ENCODE assay signal across 1 cellular context in genomic region chr6:157629220-157629619, GRCh38.
TF ChIP-seq lines count a peak whose summit lies in the region.

No MANE protein-coding gene starts in this region.

TF ChIP-seq in IMR-90, 13 proteins besides CTCF, POLR2A, EP300 and RAD21 (continued from another document):
- TF ChIP-seq ELK1 (IDR thresholded peaks at IDR 0.05; ENCODE audit: borderline replicate concordance, low read depth, low read length) (no peak), MAFK (IDR thresholded peaks at IDR 0.05; ENCODE audit: low read depth, low read length) (no peak), MXI1 (IDR thresholded peaks at IDR 0.05; ENCODE audit: borderline replicate concordance, low read depth, low read length) (no peak), RCOR1 (IDR thresholded peaks at IDR 0.05; ENCODE audit: insufficient replicate concordance, low read length) (no peak)
